31 cellular contexts compared by ENCODE assay signal in the genomic region with DNA sequence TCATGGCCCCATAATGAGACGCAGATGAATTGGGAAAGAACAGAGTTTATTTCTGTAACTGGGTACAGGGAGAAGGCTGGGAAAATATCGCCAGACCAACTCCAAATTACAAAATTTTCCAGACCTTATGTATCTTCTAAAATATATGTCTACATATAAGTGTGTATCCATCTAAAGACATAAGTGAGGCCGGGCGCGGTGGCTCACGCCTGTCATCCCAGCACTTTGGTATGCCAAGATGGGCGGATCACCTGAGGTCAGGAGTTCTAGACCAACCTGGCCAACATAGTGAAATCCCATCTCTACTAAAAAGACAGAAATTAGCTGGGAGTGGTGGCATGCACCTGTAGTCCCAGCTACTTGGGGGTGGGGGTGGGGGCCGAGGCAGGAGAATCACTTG.
"Had no signal": no experiment of that assay in that cellular context is flagged by ENCODE, and none has a peak within 500 bp of the region (broad histone marks: within the 10 kb centered on the region; RNA-seq: fewer than 3 reads in every experiment).

No MANE protein-coding gene starts in this region.

- H3K27me3 ChIP-seq: brain microvascular endothelial cell had no signal

- H3K4me3 Mint-ChIP-seq: activated CD4-positive, alpha-beta memory T cell treated with anti-CD3 and anti-CD28 coated beads for 36 hours; activated CD4-positive, alpha-beta T cell treated with anti-CD3 and anti-CD28 coated beads for 36 hours; activated naive CD4-positive, alpha-beta T cell treated with anti-CD3 and anti-CD28 coated beads for 36 hours; activated naive CD8-positive, alpha-beta T cell; activated naive CD8-positive, alpha-beta T cell treated with anti-CD3 and anti-CD28 coated beads, Interleukin-2, amount 50 U/mL, for 24 hours; activated T-cell treated with anti-CD3 and anti-CD28 coated beads, Interleukin-2, amount 50 U/mL, for 4 hours; activated T-helper 1 cell treated with anti-CD3 and anti-CD28 coated beads, Interleukin-12 subunit alpha, Interleukin-12 subunit beta, Interleukin-2, Interleukin-4 antibody, amounts not matched to agents 30 ng/mL and 10 ng/mL and 1 ng/mL, durations not matched to agents 14 hours and 24 hours and 36 hours; central memory CD8-positive, alpha-beta T cell; T-helper 1 cell treated with Interleukin-12 subunit alpha and Interleukin-12 subunit beta and Interleukin-4 antibody, amounts not matched to agents 30 μg/mL and 1 μg/mL, for 36 hours; T-helper 2 cell treated with Interferon-gamma antibody and Interleukin-4, amounts not matched to agents 5 μg/mL and 100 μg/mL, for 36 hours; WTC11 had no signal

- DNase-seq: activated CD4-positive, alpha-beta memory T cell treated with anti-CD3 and anti-CD28 coated beads for 36 hours; activated CD4-positive, alpha-beta T cell treated with anti-CD3 and anti-CD28 coated beads for 36 hours; activated CD4-positive, alpha-beta T cell treated with anti-CD3 and anti-CD28 coated beads, Interleukin-2, amount 50 U/mL, for 1 hour; activated CD8-positive, alpha-beta memory T cell treated with anti-CD3 and anti-CD28 coated beads, Interleukin-2, amount 50 U/mL, for 4 hours; activated gamma-delta T cell treated with Interleukin-2 at 50 U/mL for 16 hours; activated naive CD4-positive, alpha-beta T cell treated with anti-CD3 and anti-CD28 coated beads for 36 hours; activated naive CD8-positive, alpha-beta T cell treated with anti-CD3 and anti-CD28 coated beads, Interleukin-2, amount 50 U/mL, for 24 hours; activated T-cell treated with anti-CD3 and anti-CD28 coated beads for 4 hours; activated T-cell treated with anti-CD3 and anti-CD28 coated beads, Interleukin-2, amount 50 U/mL, for 4 hours; amniotic stem cell; brain microvascular endothelial cell; Kasumi-1; KG1; MG63; NCI-H1048; NCI-H1105 treated with DMSO at 0.1 percent for 48 hours; NCI-H1436; NCI-H1694; NCI-H2029; NCI-H345; NCI-H524 treated with DMSO at 0.1 percent for 48 hours; NK-92 treated with Interleukin-12 subunit alpha and Interleukin-12 subunit beta, amount 100 ng/mL, for 24 hours; OCI-M1; Right ventricle myocardium superior had no signal

- H3K9me3 ChIP-seq: MG63 had no signal

- H3K27me3 Mint-ChIP-seq: activated naive CD8-positive, alpha-beta T cell treated with anti-CD3 and anti-CD28 coated beads, Interleukin-2, amount 50 U/mL, for 24 hours had no signal

- H3K27ac ChIP-seq: brain microvascular endothelial cell had no signal

- H3K4me3 ChIP-seq: MG63 had no signal

- H3K36me3 ChIP-seq: brain microvascular endothelial cell, MG63 had no signal

- H3K9me3 Mint-ChIP-seq: activated CD4-positive, alpha-beta memory T cell treated with anti-CD3 and anti-CD28 coated beads for 36 hours; activated naive CD4-positive, alpha-beta T cell treated with anti-CD3 and anti-CD28 coated beads for 36 hours; activated naive CD8-positive, alpha-beta T cell treated with anti-CD3 and anti-CD28 coated beads, Interleukin-2, amount 50 U/mL, for 24 hours; activated T-cell treated with anti-CD3 and anti-CD28 coated beads, Interleukin-2, amount 50 U/mL, for 4 hours; activated T-helper 1 cell treated with anti-CD3 and anti-CD28 coated beads, Interleukin-12 subunit alpha, Interleukin-12 subunit beta, Interleukin-2, Interleukin-4 antibody, amounts not matched to agents 30 ng/mL and 10 ng/mL and 1 ng/mL, durations not matched to agents 14 hours and 24 hours and 36 hours; central memory CD8-positive, alpha-beta T cell; T-helper 1 cell treated with Interleukin-12 subunit alpha and Interleukin-12 subunit beta and Interleukin-4 antibody, amounts not matched to agents 30 μg/mL and 1 μg/mL, for 36 hours; T-helper 2 cell treated with Interferon-gamma antibody and Interleukin-4, amounts not matched to agents 5 μg/mL and 100 μg/mL, for 36 hours; WTC11 had no signal

- H3K27ac Mint-ChIP-seq: activated CD4-positive, alpha-beta memory T cell treated with anti-CD3 and anti-CD28 coated beads for 36 hours; activated CD4-positive, alpha-beta T cell treated with anti-CD3 and anti-CD28 coated beads for 36 hours; activated naive CD4-positive, alpha-beta T cell treated with anti-CD3 and anti-CD28 coated beads for 36 hours; activated naive CD8-positive, alpha-beta T cell; activated naive CD8-positive, alpha-beta T cell treated with anti-CD3 and anti-CD28 coated beads, Interleukin-2, amount 50 U/mL, for 24 hours; activated T-helper 1 cell treated with anti-CD3 and anti-CD28 coated beads, Interleukin-12 subunit alpha, Interleukin-12 subunit beta, Interleukin-2, Interleukin-4 antibody, amounts not matched to agents 30 ng/mL and 10 ng/mL and 1 ng/mL, durations not matched to agents 14 hours and 24 hours and 36 hours; T-helper 1 cell treated with Interleukin-12 subunit alpha and Interleukin-12 subunit beta and Interleukin-4 antibody, amounts not matched to agents 30 μg/mL and 1 μg/mL, for 36 hours; T-helper 2 cell treated with Interferon-gamma antibody and Interleukin-4, amounts not matched to agents 5 μg/mL and 100 μg/mL, for 36 hours; WTC11 had no signal

- H3K36me3 Mint-ChIP-seq: activated CD4-positive, alpha-beta memory T cell treated with anti-CD3 and anti-CD28 coated beads for 36 hours; WTC11 had no signal

- ATAC-seq: activated CD4-positive, alpha-beta T cell treated with anti-CD3 and anti-CD28 coated beads for 36 hours; activated CD4-positive, CD25-positive, alpha-beta regulatory T cell treated with anti-CD3 and anti-CD28 coated beads, Interleukin-2, amount 50 U/mL, for 24 hours; activated naive CD8-positive, alpha-beta T cell treated with anti-CD3 and anti-CD28 coated beads, Interleukin-2, amount 50 U/mL, for 24 hours; activated T-cell treated with anti-CD3 and anti-CD28 coated beads, Interleukin-2, amount 50 U/mL, for 4 hours; WTC11 had no signal
